Comparison of ENCODE assay signal across 2 cellular contexts in the genomic region with DNA sequence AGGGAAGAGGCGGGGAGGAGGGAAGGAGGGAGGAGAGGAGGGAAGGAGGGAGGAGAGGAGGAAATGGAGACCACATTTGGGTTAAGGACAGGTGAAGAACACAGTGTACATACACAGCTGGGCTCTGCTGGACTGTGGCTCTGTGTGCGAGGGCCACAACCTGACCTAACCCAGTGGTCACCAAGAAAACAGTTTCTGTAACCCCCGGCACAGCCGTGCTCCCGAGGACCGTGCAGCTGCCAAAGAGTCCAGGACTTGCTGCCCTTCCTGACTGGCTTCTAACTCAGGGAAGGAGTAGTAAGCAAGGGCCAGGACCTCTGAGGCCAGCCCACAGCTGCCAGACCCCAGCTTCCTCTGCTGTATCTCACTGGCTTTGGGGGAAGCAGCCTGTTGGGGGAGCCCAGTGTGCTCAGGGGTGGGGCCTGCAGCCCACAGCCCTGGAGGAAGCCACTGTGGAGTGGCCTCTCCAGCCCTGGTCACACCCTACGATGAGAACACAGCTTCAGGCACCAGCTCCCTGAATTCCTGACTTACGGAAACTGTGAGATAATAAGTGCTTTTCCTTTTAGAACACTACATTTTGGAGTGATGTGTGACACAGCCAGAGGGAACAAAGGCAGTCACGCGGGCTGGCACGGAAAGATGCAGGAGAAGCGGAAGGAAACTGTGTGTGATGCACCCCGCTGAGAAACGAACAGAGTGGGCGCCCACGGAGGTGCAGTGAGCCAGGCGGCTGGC.
TF ChIP-seq lines count a peak whose summit lies in the region.

No MANE protein-coding gene starts in this region.

TF ChIP-seq in A549, 52 proteins besides CTCF, POLR2A, EP300 and RAD21:
- no peak for TF ChIP-seq KDM5A (IDR thresholded peaks at IDR 0.05)
- no peak for TF ChIP-seq FOXS1 (CRISPR knock-in tag; IDR thresholded peaks at IDR 0.05)
- TF ChIP-seq POLR2AphosphoS2 (conservative IDR thresholded peaks at IDR 0.05; ENCODE audit: low read length) = peak; percentile 74
- TF ChIP-seq, protein P1, sequence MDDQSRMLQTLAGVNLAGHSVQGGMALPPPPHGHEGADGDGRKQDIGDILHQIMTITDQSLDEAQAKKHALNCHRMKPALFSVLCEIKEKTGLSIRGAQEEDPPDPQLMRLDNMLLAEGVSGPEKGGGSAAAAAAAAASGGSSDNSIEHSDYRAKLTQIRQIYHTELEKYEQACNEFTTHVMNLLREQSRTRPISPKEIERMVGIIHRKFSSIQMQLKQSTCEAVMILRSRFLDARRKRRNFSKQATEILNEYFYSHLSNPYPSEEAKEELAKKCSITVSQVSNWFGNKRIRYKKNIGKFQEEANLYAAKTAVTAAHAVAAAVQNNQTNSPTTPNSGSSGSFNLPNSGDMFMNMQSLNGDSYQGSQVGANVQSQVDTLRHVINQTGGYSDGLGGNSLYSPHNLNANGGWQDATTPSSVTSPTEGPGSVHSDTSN (IDR thresholded peaks at IDR 0.05) = peak; percentile 43; the same call in 1 of the 2 replicates
- no peak for TF ChIP-seq HOXB13 (CRISPR knock-in tag; IDR thresholded peaks at IDR 0.05; ENCODE audit: low read depth)
- 0 out of 2 replicates have a peak, but pooled peaks have one; percentile 54 for TF ChIP-seq FOSB (CRISPR knock-in tag; IDR thresholded peaks at IDR 0.05)
- TF ChIP-seq JUN (IDR thresholded peaks at IDR 0.05) = peak in 1 of 2 experiments; percentile 38; a peak in 2 of 5 replicates
- TF ChIP-seq, protein P2, sequence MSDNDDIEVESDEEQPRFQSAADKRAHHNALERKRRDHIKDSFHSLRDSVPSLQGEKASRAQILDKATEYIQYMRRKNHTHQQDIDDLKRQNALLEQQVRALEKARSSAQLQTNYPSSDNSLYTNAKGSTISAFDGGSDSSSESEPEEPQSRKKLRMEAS (IDR thresholded peaks at IDR 0.05) = 0 out of 2 replicates have a peak, but pooled peaks have one; percentile 9
- peak; percentile 77; the same call in 1 of the 2 replicates for TF ChIP-seq HOXA7 (CRISPR knock-in tag; IDR thresholded peaks at IDR 0.05)

TF ChIP-seq in HepG2, 621 proteins besides CTCF, POLR2A, EP300 and RAD21:
- TF ChIP-seq, protein P3, sequence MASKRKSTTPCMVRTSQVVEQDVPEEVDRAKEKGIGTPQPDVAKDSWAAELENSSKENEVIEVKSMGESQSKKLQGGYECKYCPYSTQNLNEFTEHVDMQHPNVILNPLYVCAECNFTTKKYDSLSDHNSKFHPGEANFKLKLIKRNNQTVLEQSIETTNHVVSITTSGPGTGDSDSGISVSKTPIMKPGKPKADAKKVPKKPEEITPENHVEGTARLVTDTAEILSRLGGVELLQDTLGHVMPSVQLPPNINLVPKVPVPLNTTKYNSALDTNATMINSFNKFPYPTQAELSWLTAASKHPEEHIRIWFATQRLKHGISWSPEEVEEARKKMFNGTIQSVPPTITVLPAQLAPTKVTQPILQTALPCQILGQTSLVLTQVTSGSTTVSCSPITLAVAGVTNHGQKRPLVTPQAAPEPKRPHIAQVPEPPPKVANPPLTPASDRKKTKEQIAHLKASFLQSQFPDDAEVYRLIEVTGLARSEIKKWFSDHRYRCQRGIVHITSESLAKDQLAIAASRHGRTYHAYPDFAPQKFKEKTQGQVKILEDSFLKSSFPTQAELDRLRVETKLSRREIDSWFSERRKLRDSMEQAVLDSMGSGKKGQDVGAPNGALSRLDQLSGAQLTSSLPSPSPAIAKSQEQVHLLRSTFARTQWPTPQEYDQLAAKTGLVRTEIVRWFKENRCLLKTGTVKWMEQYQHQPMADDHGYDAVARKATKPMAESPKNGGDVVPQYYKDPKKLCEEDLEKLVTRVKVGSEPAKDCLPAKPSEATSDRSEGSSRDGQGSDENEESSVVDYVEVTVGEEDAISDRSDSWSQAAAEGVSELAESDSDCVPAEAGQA (IDR thresholded peaks at IDR 0.05; ENCODE audit: low read depth) = no peak
- TF ChIP-seq, protein P3 (CRISPR knock-in tag; IDR thresholded peaks at IDR 0.05; ENCODE audit: borderline replicate concordance) = no peak
- TF ChIP-seq, protein P4, sequence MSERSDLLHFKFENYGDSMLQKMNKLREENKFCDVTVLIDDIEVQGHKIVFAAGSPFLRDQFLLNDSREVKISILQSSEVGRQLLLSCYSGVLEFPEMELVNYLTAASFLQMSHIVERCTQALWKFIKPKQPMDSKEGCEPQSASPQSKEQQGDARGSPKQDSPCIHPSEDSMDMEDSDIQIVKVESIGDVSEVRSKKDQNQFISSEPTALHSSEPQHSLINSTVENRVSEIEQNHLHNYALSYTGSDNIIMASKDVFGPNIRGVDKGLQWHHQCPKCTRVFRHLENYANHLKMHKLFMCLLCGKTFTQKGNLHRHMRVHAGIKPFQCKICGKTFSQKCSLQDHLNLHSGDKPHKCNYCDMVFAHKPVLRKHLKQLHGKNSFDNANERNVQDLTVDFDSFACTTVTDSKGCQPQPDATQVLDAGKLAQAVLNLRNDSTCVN (CRISPR knock-in tag; IDR thresholded peaks at IDR 0.05; ENCODE audit: borderline replicate concordance) = no peak
- TF ChIP-seq RBM22 (optimal IDR thresholded peaks at IDR 0.05; ENCODE audit: low read length) (peak; percentile 93), BRCA1 (CRISPR knock-in tag; IDR thresholded peaks at IDR 0.05) (no peak), POLR2AphosphoS2 (IDR thresholded peaks at IDR 0.05; ENCODE audit: low read depth, low read length) (peak; percentile 31; the same call in 1 of the 2 replicates), HOXA7 (CRISPR knock-in tag; IDR thresholded peaks at IDR 0.05) (0 out of 2 replicates have a peak, but pooled peaks have one; percentile 23), PCBP2 (optimal IDR thresholded peaks at IDR 0.05; ENCODE audit: low read depth, low read length, poor library complexity, severe bottlenecking) (peak; percentile 70), HDAC2 (CRISPR knock-in tag; IDR thresholded peaks at IDR 0.05) (no peak), ZNF207 (IDR thresholded peaks at IDR 0.05; ENCODE audit: borderline replicate concordance) (no peak), PRPF4 (IDR thresholded peaks at IDR 0.05; ENCODE audit: low read depth, low read length, poor library complexity, severe bottlenecking) (no peak), ZNF564 (CRISPR knock-in tag; IDR thresholded peaks at IDR 0.05) (no peak), PCBP1 (IDR thresholded peaks at IDR 0.05; ENCODE audit: borderline replicate concordance, low read depth, low read length) (0 out of 2 replicates have a peak, but pooled peaks have one; percentile 54), ZNF737 (CRISPR knock-in tag; IDR thresholded peaks at IDR 0.05; ENCODE audit: borderline replicate concordance) (no peak), HOXA9 (CRISPR knock-in tag; IDR thresholded peaks at IDR 0.05; ENCODE audit: borderline replicate concordance) (no peak), NFYB (CRISPR knock-in tag; IDR thresholded peaks at IDR 0.05) (no peak)
- TF ChIP-seq, protein P5, sequence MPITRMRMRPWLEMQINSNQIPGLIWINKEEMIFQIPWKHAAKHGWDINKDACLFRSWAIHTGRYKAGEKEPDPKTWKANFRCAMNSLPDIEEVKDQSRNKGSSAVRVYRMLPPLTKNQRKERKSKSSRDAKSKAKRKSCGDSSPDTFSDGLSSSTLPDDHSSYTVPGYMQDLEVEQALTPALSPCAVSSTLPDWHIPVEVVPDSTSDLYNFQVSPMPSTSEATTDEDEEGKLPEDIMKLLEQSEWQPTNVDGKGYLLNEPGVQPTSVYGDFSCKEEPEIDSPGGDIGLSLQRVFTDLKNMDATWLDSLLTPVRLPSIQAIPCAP (CRISPR knock-in tag; IDR thresholded peaks at IDR 0.05; ENCODE audit: low read depth) = no peak
- TF ChIP-seq, protein P6, sequence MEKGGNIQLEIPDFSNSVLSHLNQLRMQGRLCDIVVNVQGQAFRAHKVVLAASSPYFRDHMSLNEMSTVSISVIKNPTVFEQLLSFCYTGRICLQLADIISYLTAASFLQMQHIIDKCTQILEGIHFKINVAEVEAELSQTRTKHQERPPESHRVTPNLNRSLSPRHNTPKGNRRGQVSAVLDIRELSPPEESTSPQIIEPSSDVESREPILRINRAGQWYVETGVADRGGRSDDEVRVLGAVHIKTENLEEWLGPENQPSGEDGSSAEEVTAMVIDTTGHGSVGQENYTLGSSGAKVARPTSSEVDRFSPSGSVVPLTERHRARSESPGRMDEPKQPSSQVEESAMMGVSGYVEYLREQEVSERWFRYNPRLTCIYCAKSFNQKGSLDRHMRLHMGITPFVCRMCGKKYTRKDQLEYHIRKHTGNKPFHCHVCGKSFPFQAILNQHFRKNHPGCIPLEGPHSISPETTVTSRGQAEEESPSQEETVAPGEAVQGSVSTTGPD (CRISPR knock-in tag; IDR thresholded peaks at IDR 0.05) = no peak
- TF ChIP-seq, protein P7, sequence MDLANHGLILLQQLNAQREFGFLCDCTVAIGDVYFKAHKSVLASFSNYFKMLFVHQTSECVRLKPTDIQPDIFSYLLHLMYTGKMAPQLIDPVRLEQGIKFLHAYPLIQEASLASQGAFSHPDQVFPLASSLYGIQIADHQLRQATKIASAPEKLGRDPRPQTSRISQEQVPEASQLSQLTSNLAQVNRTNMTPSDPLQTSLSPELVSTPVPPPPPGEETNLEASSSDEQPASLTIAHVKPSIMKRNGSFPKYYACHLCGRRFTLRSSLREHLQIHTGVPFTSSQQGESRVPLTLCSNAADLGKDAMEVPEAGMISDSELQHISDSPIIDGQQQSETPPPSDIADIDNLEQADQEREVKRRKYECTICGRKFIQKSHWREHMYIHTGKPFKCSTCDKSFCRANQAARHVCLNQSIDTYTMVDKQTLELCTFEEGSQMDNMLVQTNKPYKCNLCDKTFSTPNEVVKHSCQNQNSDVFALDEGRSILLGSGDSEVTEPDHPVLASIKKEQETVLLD (CRISPR knock-in tag; IDR thresholded peaks at IDR 0.05; ENCODE audit: low read depth) = no peak
- TF ChIP-seq, protein P8, sequence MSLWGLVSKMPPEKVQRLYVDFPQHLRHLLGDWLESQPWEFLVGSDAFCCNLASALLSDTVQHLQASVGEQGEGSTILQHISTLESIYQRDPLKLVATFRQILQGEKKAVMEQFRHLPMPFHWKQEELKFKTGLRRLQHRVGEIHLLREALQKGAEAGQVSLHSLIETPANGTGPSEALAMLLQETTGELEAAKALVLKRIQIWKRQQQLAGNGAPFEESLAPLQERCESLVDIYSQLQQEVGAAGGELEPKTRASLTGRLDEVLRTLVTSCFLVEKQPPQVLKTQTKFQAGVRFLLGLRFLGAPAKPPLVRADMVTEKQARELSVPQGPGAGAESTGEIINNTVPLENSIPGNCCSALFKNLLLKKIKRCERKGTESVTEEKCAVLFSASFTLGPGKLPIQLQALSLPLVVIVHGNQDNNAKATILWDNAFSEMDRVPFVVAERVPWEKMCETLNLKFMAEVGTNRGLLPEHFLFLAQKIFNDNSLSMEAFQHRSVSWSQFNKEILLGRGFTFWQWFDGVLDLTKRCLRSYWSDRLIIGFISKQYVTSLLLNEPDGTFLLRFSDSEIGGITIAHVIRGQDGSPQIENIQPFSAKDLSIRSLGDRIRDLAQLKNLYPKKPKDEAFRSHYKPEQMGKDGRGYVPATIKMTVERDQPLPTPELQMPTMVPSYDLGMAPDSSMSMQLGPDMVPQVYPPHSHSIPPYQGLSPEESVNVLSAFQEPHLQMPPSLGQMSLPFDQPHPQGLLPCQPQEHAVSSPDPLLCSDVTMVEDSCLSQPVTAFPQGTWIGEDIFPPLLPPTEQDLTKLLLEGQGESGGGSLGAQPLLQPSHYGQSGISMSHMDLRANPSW (CRISPR knock-in tag; IDR thresholded peaks at IDR 0.05; ENCODE audit: borderline replicate concordance) = no peak
- TF ChIP-seq, protein P9, sequence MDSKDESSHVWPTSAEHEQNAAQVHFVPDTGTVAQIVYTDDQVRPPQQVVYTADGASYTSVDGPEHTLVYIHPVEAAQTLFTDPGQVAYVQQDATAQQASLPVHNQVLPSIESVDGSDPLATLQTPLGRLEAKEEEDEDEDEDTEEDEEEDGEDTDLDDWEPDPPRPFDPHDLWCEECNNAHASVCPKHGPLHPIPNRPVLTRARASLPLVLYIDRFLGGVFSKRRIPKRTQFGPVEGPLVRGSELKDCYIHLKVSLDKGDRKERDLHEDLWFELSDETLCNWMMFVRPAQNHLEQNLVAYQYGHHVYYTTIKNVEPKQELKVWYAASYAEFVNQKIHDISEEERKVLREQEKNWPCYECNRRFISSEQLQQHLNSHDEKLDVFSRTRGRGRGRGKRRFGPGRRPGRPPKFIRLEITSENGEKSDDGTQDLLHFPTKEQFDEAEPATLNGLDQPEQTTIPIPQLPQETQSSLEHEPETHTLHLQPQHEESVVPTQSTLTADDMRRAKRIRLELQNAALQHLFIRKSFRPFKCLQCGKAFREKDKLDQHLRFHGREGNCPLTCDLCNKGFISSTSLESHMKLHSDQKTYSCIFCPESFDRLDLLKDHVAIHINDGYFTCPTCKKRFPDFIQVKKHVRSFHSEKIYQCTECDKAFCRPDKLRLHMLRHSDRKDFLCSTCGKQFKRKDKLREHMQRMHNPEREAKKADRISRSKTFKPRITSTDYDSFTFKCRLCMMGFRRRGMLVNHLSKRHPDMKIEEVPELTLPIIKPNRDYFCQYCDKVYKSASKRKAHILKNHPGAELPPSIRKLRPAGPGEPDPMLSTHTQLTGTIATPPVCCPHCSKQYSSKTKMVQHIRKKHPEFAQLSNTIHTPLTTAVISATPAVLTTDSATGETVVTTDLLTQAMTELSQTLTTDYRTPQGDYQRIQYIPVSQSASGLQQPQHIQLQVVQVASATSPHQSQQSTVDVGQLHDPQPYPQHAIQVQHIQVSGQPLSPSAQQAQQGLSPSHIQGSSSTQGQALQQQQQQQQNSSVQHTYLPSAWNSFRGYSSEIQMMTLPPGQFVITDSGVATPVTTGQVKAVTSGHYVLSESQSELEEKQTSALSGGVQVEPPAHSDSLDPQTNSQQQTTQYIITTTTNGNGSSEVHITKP (CRISPR knock-in tag; IDR thresholded peaks at IDR 0.05; ENCODE audit: low read depth) = no peak
- TF ChIP-seq, protein P10, sequence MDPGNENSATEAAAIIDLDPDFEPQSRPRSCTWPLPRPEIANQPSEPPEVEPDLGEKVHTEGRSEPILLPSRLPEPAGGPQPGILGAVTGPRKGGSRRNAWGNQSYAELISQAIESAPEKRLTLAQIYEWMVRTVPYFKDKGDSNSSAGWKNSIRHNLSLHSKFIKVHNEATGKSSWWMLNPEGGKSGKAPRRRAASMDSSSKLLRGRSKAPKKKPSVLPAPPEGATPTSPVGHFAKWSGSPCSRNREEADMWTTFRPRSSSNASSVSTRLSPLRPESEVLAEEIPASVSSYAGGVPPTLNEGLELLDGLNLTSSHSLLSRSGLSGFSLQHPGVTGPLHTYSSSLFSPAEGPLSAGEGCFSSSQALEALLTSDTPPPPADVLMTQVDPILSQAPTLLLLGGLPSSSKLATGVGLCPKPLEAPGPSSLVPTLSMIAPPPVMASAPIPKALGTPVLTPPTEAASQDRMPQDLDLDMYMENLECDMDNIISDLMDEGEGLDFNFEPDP (CRISPR knock-in tag; conservative IDR thresholded peaks at IDR 0.05) = 0 out of 2 replicates have a peak, but pooled peaks have one; percentile 51
